8 cellular contexts compared by ENCODE assay signal in the genomic region with DNA sequence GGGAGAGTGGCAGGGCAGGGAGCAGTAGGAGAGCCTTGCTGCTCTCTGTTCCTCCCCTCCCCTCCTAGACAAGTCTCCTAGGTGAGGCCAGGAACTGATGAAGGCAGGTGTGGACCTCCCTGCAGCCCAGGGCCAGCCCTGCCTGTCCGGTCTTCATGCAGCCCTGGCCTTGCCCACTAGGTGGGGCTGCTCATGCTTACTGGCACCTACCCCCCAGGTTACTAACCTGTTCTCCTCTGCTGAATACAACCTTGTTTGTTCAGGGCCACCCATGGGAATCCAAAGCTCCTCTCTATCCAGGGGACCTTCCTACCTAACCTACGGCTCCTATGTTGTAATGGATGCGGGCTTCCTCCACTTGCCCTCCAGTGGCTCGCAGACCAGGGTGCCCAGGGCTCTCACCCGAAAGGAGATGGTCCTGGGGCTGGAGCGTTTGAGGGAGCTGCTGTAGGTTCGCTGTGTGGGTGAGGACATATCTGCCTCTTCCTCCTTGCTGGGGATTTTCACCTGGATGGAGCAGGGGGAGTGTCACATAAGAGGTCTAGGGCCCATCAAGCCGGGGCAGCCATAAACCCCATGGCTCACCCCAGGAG.
DNase-seq lines count a peak whose midpoint lies in the region; ATAC-seq and TF ChIP-seq lines count a peak whose summit lies in the region.

No MANE protein-coding gene starts in this region.

- H3K9me3 ChIP-seq in adipocyte (ENCODE audit: control insufficient read depth, low read length): no peaks in the 10 kb centered on the region

- DNase-seq in CD1c-positive myeloid dendritic cell (ENCODE audit: extremely low spot score) (peak; percentile 20), HL-60 (ENCODE audit: low read depth in 1 of 2, low spot score in 1 of 2) (peak; percentile 12 to 17), OCI-M1 (lab: John Stamatoyannopoulos, UW) (peak; percentile 64), adipocyte (ENCODE audit: low read depth) (peak; percentile 51), iPS-NIHi11 (ENCODE audit: low spot score) (peak; percentile 88)
- DNase-seq in stimulated activated CD4-positive, alpha-beta T cell treated with anti-CD3 and anti-CD28 coated beads, TNF-alpha, amount 100 ng/mL, for 48 hours (ENCODE audit: low read depth in 3 of 3): peak in 2 of 3 donors; percentile 14 to 50
- no peak for DNase-seq in effector CD4-positive, alpha-beta T cell

- ATAC-seq in GM18909 (IDR thresholded peaks at IDR 0.05; ENCODE audit: poor library complexity, unreplicated experiment): peak; percentile 71

- H3K4me1 ChIP-seq in adipocyte (ENCODE audit: control insufficient read depth, insufficient read depth, low read length): peaks cover 15% of the 10 kb centered on the region

- H3K9ac ChIP-seq in adipocyte (ENCODE audit: low read length): no peak overlapping the region

- no peak overlapping the region for H3K4me3 ChIP-seq in HL-60 (replicated peaks; ENCODE audit: insufficient read depth, low read length)
- no peak overlapping the region for H3K4me3 ChIP-seq in adipocyte (ENCODE audit: low read length)

- no peak overlapping the region for H3K27ac ChIP-seq in HL-60 (replicated peaks)

- H3K36me3 ChIP-seq in adipocyte (ENCODE audit: control insufficient read depth, insufficient read depth, low read length, severe bottlenecking): no peaks in the 10 kb centered on the region

- H3K27me3 ChIP-seq in HL-60 (ENCODE audit: insufficient read depth, poor library complexity, severe bottlenecking) (peaks cover under 1% of the 10 kb centered on the region), adipocyte (replicated peaks; ENCODE audit: control insufficient read depth, insufficient read depth, low read length) (peaks cover 19% of the 10 kb centered on the region)

- TF ChIP-seq CTCF in HL-60 (IDR thresholded peaks at IDR 0.05; ENCODE audit: insufficient read depth, low read length): peak; percentile 85
